ENCODE assay signal across 16 cellular contexts in the genomic region with DNA sequence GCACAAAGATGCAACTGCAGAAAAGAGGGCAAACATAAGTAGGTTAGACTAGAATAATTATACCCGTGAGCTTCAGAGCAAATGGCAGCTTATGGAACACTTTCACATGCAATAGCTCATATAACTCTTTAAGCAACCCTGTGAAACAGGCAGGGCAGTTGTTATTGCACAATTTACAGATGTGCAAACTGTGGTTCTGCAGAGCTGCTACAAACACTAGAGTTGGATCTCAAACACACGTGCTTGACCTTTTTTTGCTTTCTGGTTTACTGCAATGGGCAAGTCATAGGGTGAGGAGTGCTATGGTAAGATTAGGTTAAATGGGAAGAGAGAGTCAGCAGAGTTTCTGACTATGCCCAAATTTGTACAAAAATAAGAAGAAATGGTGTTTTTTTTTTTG.
DNase-seq lines count a peak whose midpoint lies in the region; ATAC-seq, FAIRE-seq and TF ChIP-seq lines count a peak whose summit lies in the region.
"Had no signal": no experiment of that assay in that cellular context is flagged by ENCODE, and none has a peak within 500 bp of the region (broad histone marks: within the 10 kb centered on the region; RNA-seq: fewer than 3 reads in every experiment).

No MANE protein-coding gene starts in this region.

- no peak overlapping the region for H4K5ac ChIP-seq in IMR-90 (ENCODE audit: low read depth, low read length)

- H2AK5ac ChIP-seq in IMR-90 (ENCODE audit: low read depth, low read length): no peak overlapping the region

- H3K79me2 ChIP-seq in hepatocyte: no peaks in the 10 kb centered on the region

- no peaks in the 10 kb centered on the region for H3K9me1 ChIP-seq in IMR-90 (ENCODE audit: insufficient read depth, low read length)

- no TSS peak for BruUV-seq in IMR-90 (replicated peaks; lab: Mats Ljungman, UMichigan)

- no peak overlapping the region for H3K18ac ChIP-seq in IMR-90 (ENCODE audit: low read depth, low read length)

- peak overlapping the region; percentile 51 for H3K27ac ChIP-seq in HL-60 (replicated peaks)
- no peak overlapping the region for H3K27ac ChIP-seq in IMR-90 (ENCODE audit: insufficient read depth, low read length)
- H3K27ac ChIP-seq in hepatocyte: no peak overlapping the region
- H3K27ac ChIP-seq: A549, C4-2B had no signal

- no peak for FAIRE-seq in urothelium cell line (lab: Jason Lieb, UNC)
- FAIRE-seq: A549, D721Med had no signal

- no peaks in the 10 kb centered on the region for H4K20me1 ChIP-seq in IMR-90 (ENCODE audit: insufficient read depth, low read length)
- no peaks in the 10 kb centered on the region for H4K20me1 ChIP-seq in hepatocyte (ENCODE audit: insufficient read depth, poor library complexity, severe bottlenecking)

- no peak overlapping the region for H4K8ac ChIP-seq in IMR-90 (ENCODE audit: low read depth in 2 of 2, low read length in 2 of 2)

- H2BK5ac ChIP-seq in IMR-90 (ENCODE audit: low read depth, low read length, poor library complexity, severe bottlenecking): no peak overlapping the region

- no peak for TF ChIP-seq CTCF in HL-60 (IDR thresholded peaks at IDR 0.05; ENCODE audit: insufficient read depth, low read length)
- TF ChIP-seq CTCF in IMR-90 (conservative IDR thresholded peaks at IDR 0.05; ENCODE audit: low read depth, low read length): no peak
- TF ChIP-seq CTCF in NB4 (IDR thresholded peaks at IDR 0.05; ENCODE audit: low read depth, low read length): no peak
- no peak for TF ChIP-seq CTCF in hepatocyte (IDR thresholded peaks at IDR 0.05; ENCODE audit: poor library complexity)

- POLR2A ChIA-PET in IMR-90 (lab: Charles Lee; ENCODE audit: unreplicated experiment): no interaction called here

- H4K91ac ChIP-seq in IMR-90 (ENCODE audit: insufficient read depth, low read depth, low read length): no peak overlapping the region

- no peak for TF ChIP-seq RAD21 in IMR-90 (IDR thresholded peaks at IDR 0.05; ENCODE audit: low read length)

- H3K4me1 ChIP-seq in IMR-90 (ENCODE audit: control insufficient read depth, insufficient read depth, low read length) (no peaks in the 10 kb centered on the region), hepatocyte (ENCODE audit: insufficient read depth) (no peaks in the 10 kb centered on the region)
- H3K4me1 ChIP-seq: A549, BE2C had no signal

- H3K9ac ChIP-seq in IMR-90 (ENCODE audit: low read depth, low read length): no peak overlapping the region

- H2BK15ac ChIP-seq in IMR-90 (ENCODE audit: low read depth, low read length): no peak overlapping the region

- H3K9me3 ChIP-seq in IMR-90 (ENCODE audit: control insufficient read depth, insufficient read depth, low read length) (peaks cover 7% of the 10 kb centered on the region; the same call in 1 of the 2 replicates), hepatocyte (ENCODE audit: low read depth) (no peaks in the 10 kb centered on the region)
- H3K9me3 ChIP-seq: A549, BE2C had no signal

- intact Hi-C loops in IMR-90 (cut with micrococcal nuclease): no loop called here

- no peak overlapping the region for H3K14ac ChIP-seq in IMR-90 (replicated peaks; ENCODE audit: low read depth, low read length)

- no peak overlapping the region for H3K4me2 ChIP-seq in IMR-90 (ENCODE audit: low read depth, low read length)
- no peak overlapping the region for H3K4me2 ChIP-seq in hepatocyte
- H3K4me2 ChIP-seq: A549 had no signal

- DNase-seq in HL-60 (ENCODE audit: low read depth in 1 of 2, low spot score in 1 of 2) (peak; percentile 17 to 40), IMR-90 (no peak), NB4 (ENCODE audit: low read depth) (peak; percentile 30), hepatocyte (ENCODE audit: low spot score) (peak; percentile 12), NCI-H526 treated with DMSO at 0.1 percent for 48 hours (lab: John Stamatoyannopoulos, UW) (no peak), superior temporal gyrus (ENCODE audit: extremely low spot score) (no peak), urothelium cell line (ENCODE audit: low spot score) (no peak)
- DNase-seq: BE2C; CD8-positive, alpha-beta T cell; COR-L47; DMS153; HCEC 1CT; HFFc6 had no signal

- in situ Hi-C loops in IMR-90 (cut with MboI; ENCODE audit: low sequenced_read_pairs): no loop called here

- no peak overlapping the region for H2AK9ac ChIP-seq in IMR-90 (replicated peaks; ENCODE audit: low read depth, low read length, poor library complexity)

- no peak overlapping the region for H2BK120ac ChIP-seq in IMR-90 (ENCODE audit: low read depth, low read length)

- dilution Hi-C loops in IMR-90 (cut with HindIII; ENCODE audit: low sequenced_read_pairs, unreplicated experiment): no loop called here

- no peak overlapping the region for H3K4me3 ChIP-seq in HL-60 (replicated peaks; ENCODE audit: insufficient read depth, low read length)
- H3K4me3 ChIP-seq in IMR-90 (ENCODE audit: insufficient read depth, low read depth, low read length): no peak overlapping the region
- H3K4me3 ChIP-seq in NB4 (ENCODE audit: low read depth, low read length): no peak overlapping the region
- H3K4me3 ChIP-seq in hepatocyte: no peak overlapping the region
- H3K4me3 ChIP-seq: A549 had no signal

- H2AFZ ChIP-seq in IMR-90 (replicated peaks; ENCODE audit: low read length, poor library complexity) (no peak overlapping the region), hepatocyte (no peak overlapping the region)

- no peaks in the 10 kb centered on the region for H3K9me2 ChIP-seq in hepatocyte (replicated peaks; ENCODE audit: insufficient read depth)

- no peaks in the 10 kb centered on the region for H3K79me1 ChIP-seq in IMR-90 (ENCODE audit: low read depth in 1 of 2, low read length in 2 of 2)

- H3K56ac ChIP-seq in IMR-90 (ENCODE audit: extremely low read depth, insufficient read depth, low read length): no peak overlapping the region

- TF ChIP-seq POLR2A in IMR-90 (IDR thresholded peaks at IDR 0.05; ENCODE audit: low read depth, low read length): no peak
- TF ChIP-seq POLR2A in NB4 (IDR thresholded peaks at IDR 0.05; ENCODE audit: extremely low read depth, insufficient read length): no peak

- no CpG with 5 or more reads among the region's 2 CpGs for WGBS in IMR-90 (ENCODE audit: extremely low coverage in 2 of 2, insufficient read length in 1 of 2), 2 experiments
- 67% methylated on average over 2 of the region's 2 CpGs for WGBS in hepatocyte (ENCODE audit: low lambda C conversion rate, missing lambda C conversion rate)

- ATAC-seq in IMR-90 (ENCODE audit: low read depth): no peak
- ATAC-seq: A549; CD8-positive, alpha-beta T cell had no signal

- H3K27me3 ChIP-seq in HL-60 (ENCODE audit: insufficient read depth, poor library complexity, severe bottlenecking) (no peaks in the 10 kb centered on the region), IMR-90 (ENCODE audit: control insufficient read depth, insufficient read depth, low read length) (no peaks in the 10 kb centered on the region), hepatocyte (no peaks in the 10 kb centered on the region)
- H3K27me3 ChIP-seq: BE2C had no signal

- no peak overlapping the region for H2BK20ac ChIP-seq in IMR-90 (ENCODE audit: low read depth, low read length)

- H3K23ac ChIP-seq in IMR-90 (ENCODE audit: low read depth, low read length): no peak overlapping the region

- CTCF ChIA-PET in IMR-90 (lab: Yijun Ruan, JAX): no interaction called here

- H3K36me3 ChIP-seq in IMR-90 (ENCODE audit: control insufficient read depth, insufficient read depth, low read length) (no peaks in the 10 kb centered on the region), hepatocyte (replicated peaks; ENCODE audit: insufficient read depth, low read depth) (no peaks in the 10 kb centered on the region)
- H3K36me3 ChIP-seq: BE2C had no signal

- H3K4ac ChIP-seq in IMR-90 (ENCODE audit: low read depth, low read length): no peak overlapping the region

TF ChIP-seq in IMR-90, 13 proteins besides CTCF, POLR2A, EP300 and RAD21:
- no peak for TF ChIP-seq BHLHE40 (IDR thresholded peaks at IDR 0.05; ENCODE audit: low read depth, low read length)
- TF ChIP-seq MXI1 (IDR thresholded peaks at IDR 0.05; ENCODE audit: borderline replicate concordance, low read depth, low read length): no peak
- TF ChIP-seq CEBPB (IDR thresholded peaks at IDR 0.05; ENCODE audit: low read depth, low read length): 0 out of 2 replicates have a peak, but pooled peaks have one; percentile 28
- TF ChIP-seq SMC3 (IDR thresholded peaks at IDR 0.05; ENCODE audit: low read depth, low read length): no peak
- TF ChIP-seq, protein P1, sequence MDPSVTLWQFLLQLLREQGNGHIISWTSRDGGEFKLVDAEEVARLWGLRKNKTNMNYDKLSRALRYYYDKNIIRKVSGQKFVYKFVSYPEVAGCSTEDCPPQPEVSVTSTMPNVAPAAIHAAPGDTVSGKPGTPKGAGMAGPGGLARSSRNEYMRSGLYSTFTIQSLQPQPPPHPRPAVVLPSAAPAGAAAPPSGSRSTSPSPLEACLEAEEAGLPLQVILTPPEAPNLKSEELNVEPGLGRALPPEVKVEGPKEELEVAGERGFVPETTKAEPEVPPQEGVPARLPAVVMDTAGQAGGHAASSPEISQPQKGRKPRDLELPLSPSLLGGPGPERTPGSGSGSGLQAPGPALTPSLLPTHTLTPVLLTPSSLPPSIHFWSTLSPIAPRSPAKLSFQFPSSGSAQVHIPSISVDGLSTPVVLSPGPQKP (IDR thresholded peaks at IDR 0.05; ENCODE audit: borderline replicate concordance, low read depth, low read length): no peak
TF ChIP-seq in IMR-90: peak in this region for 1.

Comparison
In these comparisons a context has a peak if more than half of its experiments do, and no peak if none do; other contexts are left out.
1. DNase-seq: peak in HL-60 (2 of 2), NB4 (single experiment) and hepatocyte (single experiment); none in IMR-90 (single experiment), NCI-H526 treated with DMSO at 0.1 percent for 48 hours (single experiment), superior temporal gyrus (single experiment) and urothelium cell line (single experiment).